In the genomic region with DNA sequence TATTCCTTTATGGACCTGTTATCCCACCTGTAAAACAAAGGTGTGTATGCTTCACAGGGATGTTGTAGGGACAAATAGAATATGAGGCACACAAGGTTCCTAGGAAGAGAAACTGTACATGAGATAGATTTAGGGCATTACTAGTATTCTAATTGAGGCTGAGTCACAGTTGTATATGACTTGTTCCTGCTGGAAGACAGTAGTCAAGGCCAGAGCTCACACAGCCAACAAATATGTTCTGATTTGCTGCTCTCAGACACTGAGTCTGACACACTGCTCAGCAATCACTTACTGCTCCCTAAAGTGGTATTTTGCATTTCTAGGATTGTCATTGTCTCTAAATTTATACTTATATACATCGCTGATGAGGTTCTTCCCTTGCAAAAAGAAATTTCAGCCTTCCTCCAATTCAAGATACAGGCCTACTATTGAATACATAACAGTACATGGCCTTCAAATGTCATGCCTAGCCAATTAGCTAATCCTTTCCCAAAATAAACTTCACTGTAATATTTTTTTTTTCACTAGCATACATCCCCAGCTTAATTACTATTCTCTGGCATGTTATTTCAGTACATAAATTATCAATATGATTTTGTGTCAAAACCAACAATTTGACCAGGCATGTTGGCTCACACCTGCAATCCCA, we compare ENCODE assay signal across 11 cellular contexts.
DNase-seq lines count a peak whose midpoint lies in the region; ATAC-seq, FAIRE-seq and TF ChIP-seq lines count a peak whose summit lies in the region.
"Had no signal": no experiment of that assay in that cellular context is flagged by ENCODE, and none has a peak within 500 bp of the region (broad histone marks: within the 10 kb centered on the region; RNA-seq: fewer than 3 reads in every experiment).

No MANE protein-coding gene starts in this region.

- TF ChIP-seq RAD21 in SK-N-SH (IDR thresholded peaks at IDR 0.05; ENCODE audit: low read length), result no peak

- H3K9me3 ChIP-seq in SK-N-SH, result no peaks in the 10 kb centered on the region
- H3K9me3 ChIP-seq in pancreas, result no peaks in the 10 kb centered on the region
- H3K9me3 ChIP-seq: neutrophil had no signal

- H3K9me2 ChIP-seq in SK-N-SH, result no peaks in the 10 kb centered on the region

- H3K27me3 ChIP-seq in SK-N-SH (ENCODE audit: insufficient read depth) (no peaks in the 10 kb centered on the region), pancreas (no peaks in the 10 kb centered on the region)
- H3K27me3 ChIP-seq: cardiac muscle cell, neutrophil had no signal

- no peak overlapping the region for H3K9ac ChIP-seq in SK-N-SH

- H3K4me1 ChIP-seq in SK-N-SH (ENCODE audit: control insufficient read depth in 1 of 2, insufficient read depth in 2 of 2, low read depth in 1 of 2, low read length in 1 of 2) (peaks cover 0 to 11% of the 10 kb centered on the region in 2 experiments; a peak in 1 of 4 replicates), pancreas (peaks cover 4 to 18% (median 14%) of the 10 kb centered on the region in 3 donors)

- no peak for TF ChIP-seq EP300 in SK-N-SH (IDR thresholded peaks at IDR 0.05; ENCODE audit: borderline replicate concordance in 1 of 2, low read depth in 1 of 2, low read length in 1 of 2)

- POLR2A ChIA-PET in SK-N-SH (lab: Yijun Ruan, JAX), result no interaction called here

- peaks cover 10% of the 10 kb centered on the region for H3F3A ChIP-seq in SK-N-SH (replicated peaks; ENCODE audit: insufficient read depth)

- intact Hi-C loops in pancreas (cut with DNase I), result no loop called here

- no peak for TF ChIP-seq CTCF in SK-N-SH (IDR thresholded peaks at IDR 0.05)
- TF ChIP-seq CTCF in fibroblast of villous mesenchyme (IDR thresholded peaks at IDR 0.05; ENCODE audit: insufficient read depth, low read depth, low read length), result no peak
- no peak for TF ChIP-seq CTCF in pancreas (IDR thresholded peaks at IDR 0.05)
- no peak for TF ChIP-seq CTCF in GM10266 (IDR thresholded peaks at IDR 0.05; ENCODE audit: control insufficient read depth, insufficient read depth, low read depth, missing control alignments)

- peak; percentile 75 for DNase-seq in AG20443 (ENCODE audit: low spot score)
- no peak for DNase-seq in SK-N-SH
- peak; percentile 39 for DNase-seq in fibroblast of villous mesenchyme (ENCODE audit: low read depth)
- DNase-seq in pancreas, result no peak
- no peak for DNase-seq in GM19240 (ENCODE audit: insufficient read length, low spot score)
- no peak for DNase-seq in GM10266 (ENCODE audit: extremely low spot score)
- DNase-seq: NCI-H510A had no signal

- H2AFZ ChIP-seq in SK-N-SH (ENCODE audit: low read depth), result no peak overlapping the region

- no peak overlapping the region for H3K4me2 ChIP-seq in SK-N-SH

- ATAC-seq in pancreas (peak; percentile 59 to 79 (median 76)), HG03520 (IDR thresholded peaks at IDR 0.05; ENCODE audit: unreplicated experiment) (no peak), GM21367 (IDR thresholded peaks at IDR 0.05; ENCODE audit: unreplicated experiment) (no peak)

- CTCF ChIA-PET in SK-N-SH (lab: Yijun Ruan, JAX), result interaction anchor here (0.6 to 4.9 kb wide), 14 partner anchors 10 to 290 kb away, joined by 3 to 37 read pairs (median 6); no protein-coding TSS in a partner anchor

- H4K20me1 ChIP-seq in SK-N-SH (ENCODE audit: insufficient read depth), result 0 out of 2 replicates have a peak, but pooled peaks cover 4% of the 10 kb centered on the region

- H3K4me3 ChIP-seq in SK-N-SH (ENCODE audit: low read depth in 2 of 2, low read length in 1 of 2) (no peak overlapping the region), fibroblast of villous mesenchyme (ENCODE audit: low read depth, low read length) (no peak overlapping the region), pancreas (no peak overlapping the region)
- H3K4me3 ChIP-seq: cardiac muscle cell had no signal

- no peak for FAIRE-seq in pancreas (lab: Jason Lieb, UNC)

- H3K27ac ChIP-seq in SK-N-SH (ENCODE audit: low read depth in 2 of 2, low read length in 1 of 2) (peak overlapping the region in 1 of 2 experiments; percentile 58; a peak in 2 of 4 replicates), pancreas (peak overlapping the region in 1 of 4 donors; percentile 24)
- H3K27ac ChIP-seq: cardiac muscle cell, neutrophil had no signal

- WGBS in SK-N-SH (ENCODE audit: low lambda C conversion rate), result 82% methylated on average over 1 of the region's 1 CpG
- 88% methylated on average over 1 of the region's 1 CpG for WGBS in pancreas, 2 donors

- no peaks in the 10 kb centered on the region for H3K79me2 ChIP-seq in SK-N-SH (ENCODE audit: insufficient read depth)

- H3K36me3 ChIP-seq in SK-N-SH (replicated peaks in 1 of 2; ENCODE audit: control insufficient read depth in 1 of 2, insufficient read depth in 2 of 2, low read length in 1 of 2), result no peaks in the 10 kb centered on the region
- no peaks in the 10 kb centered on the region for H3K36me3 ChIP-seq in pancreas
- H3K36me3 ChIP-seq: cardiac muscle cell, neutrophil had no signal

TF ChIP-seq in SK-N-SH, 30 proteins besides CTCF, POLR2A, EP300 and RAD21:
- TF ChIP-seq FOSL2 (IDR thresholded peaks at IDR 0.05; ENCODE audit: borderline replicate concordance, low read depth), result peak; percentile 18; the same call in 1 of the 2 replicates
- TF ChIP-seq, protein P1, sequence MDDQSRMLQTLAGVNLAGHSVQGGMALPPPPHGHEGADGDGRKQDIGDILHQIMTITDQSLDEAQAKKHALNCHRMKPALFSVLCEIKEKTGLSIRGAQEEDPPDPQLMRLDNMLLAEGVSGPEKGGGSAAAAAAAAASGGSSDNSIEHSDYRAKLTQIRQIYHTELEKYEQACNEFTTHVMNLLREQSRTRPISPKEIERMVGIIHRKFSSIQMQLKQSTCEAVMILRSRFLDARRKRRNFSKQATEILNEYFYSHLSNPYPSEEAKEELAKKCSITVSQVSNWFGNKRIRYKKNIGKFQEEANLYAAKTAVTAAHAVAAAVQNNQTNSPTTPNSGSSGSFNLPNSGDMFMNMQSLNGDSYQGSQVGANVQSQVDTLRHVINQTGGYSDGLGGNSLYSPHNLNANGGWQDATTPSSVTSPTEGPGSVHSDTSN (IDR thresholded peaks at IDR 0.05), result peak; percentile 39; the same call in 1 of the 2 replicates
- no peak for TF ChIP-seq TCF12 (IDR thresholded peaks at IDR 0.05)
TF ChIP-seq in SK-N-SH: peak in this region for 2.

Comparison
In these comparisons a context has a peak if more than half of its experiments do, and no peak if none do; other contexts are left out.
1. DNase-seq: peak in AG20443 (single experiment) and fibroblast of villous mesenchyme (single experiment); none in SK-N-SH (single experiment), pancreas (0 of 6), GM19240 (single experiment) and GM10266 (single experiment).
2. ATAC-seq: peak in pancreas (4 of 4); none in HG03520 (single experiment) and GM21367 (single experiment).